19 cellular contexts compared by ENCODE assay signal in the genomic region with DNA sequence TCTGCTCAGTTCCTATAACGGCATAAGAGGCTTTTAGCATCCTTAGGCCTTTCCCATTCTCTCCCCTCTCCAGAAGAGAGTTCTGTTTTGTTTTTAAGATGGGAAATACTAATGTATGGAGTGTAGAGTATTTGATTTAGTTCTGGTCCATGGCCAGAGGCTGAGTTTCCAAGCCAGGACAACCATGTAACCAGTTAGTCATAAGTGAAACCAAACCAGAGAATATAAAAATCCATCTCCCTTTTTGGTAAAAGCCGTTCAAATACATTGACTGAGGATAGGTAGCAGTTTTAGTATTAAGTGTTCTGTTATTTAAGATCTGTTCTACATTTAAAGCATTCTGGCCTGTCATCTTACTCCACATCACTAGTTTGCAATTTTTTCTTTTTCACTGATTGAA. TPM values are rescaled to one million over a fixed set of nuclear protein-coding genes. Genes with fewer than 3 reads are reported as not detected.
DNase-seq lines count a peak whose midpoint lies in the region; ATAC-seq, FAIRE-seq and TF ChIP-seq lines count a peak whose summit lies in the region.
"Had no signal": no experiment of that assay in that cellular context is flagged by ENCODE, and none has a peak within 500 bp of the region (broad histone marks: within the 10 kb centered on the region; RNA-seq: fewer than 3 reads in every experiment).

No MANE protein-coding gene starts in this region.

- intact Hi-C loops in HepG2 (cut with micrococcal nuclease; ENCODE audit: unreplicated experiment): loop anchor here (5.0 to 10.0 kb wide), 2 partner anchors 133 to 195 kb away; a partner anchor contains a TSS
- intact Hi-C loops in right lobe of liver (cut with DNase I): no loop called here
- intact Hi-C loops in cardiac septum (cut with DNase I): loop anchor here (5.0 to 10.0 kb wide), 3 partner anchors 138 to 725 kb away; a partner anchor contains a TSS

- no peaks in the 10 kb centered on the region for H3K9me3 ChIP-seq in HepG2 (ENCODE audit: low read length)
- H3K9me3 ChIP-seq in right lobe of liver: no peaks in the 10 kb centered on the region
- H3K9me3 ChIP-seq in adipocyte (ENCODE audit: control insufficient read depth, low read length): no peaks in the 10 kb centered on the region
- H3K9me3 ChIP-seq in keratinocyte (ENCODE audit: control insufficient read depth, low read depth, low read length): no peaks in the 10 kb centered on the region
- H3K9me3 ChIP-seq: Peyer's patch, thoracic aorta had no signal

- TF ChIP-seq POLR2A in HepG2 (IDR thresholded peaks at IDR 0.05; ENCODE audit: insufficient read depth in 1 of 2, low read depth in 2 of 2, low read length in 2 of 2) (no peak), right lobe of liver (IDR thresholded peaks at IDR 0.05) (no peak)

- H3K4me3 ChIP-seq in HepG2 (replicated peaks in 1 of 3; ENCODE audit: insufficient read depth in 1 of 3, low read depth in 2 of 3, low read length in 3 of 3) (no peak overlapping the region), right lobe of liver (no peak overlapping the region), adipocyte (ENCODE audit: low read length) (peak overlapping the region; percentile 93), keratinocyte (ENCODE audit: control insufficient read depth in 2 of 3, extremely low read depth in 1 of 3, insufficient read depth in 2 of 3, low read depth in 1 of 3, low read length in 3 of 3) (no peak overlapping the region)
- H3K4me3 ChIP-seq: thoracic aorta had no signal

- TF ChIP-seq EP300 in HepG2 (IDR thresholded peaks at IDR 0.05; ENCODE audit: low read depth in 2 of 2, low read length in 2 of 2) (no peak), HepG2 (CRISPR knock-in tag; IDR thresholded peaks at IDR 0.05; ENCODE audit: borderline replicate concordance) (no peak)

- H3K27me3 ChIP-seq in HepG2 (ENCODE audit: control insufficient read depth in 1 of 2, insufficient read depth in 2 of 2, low read length in 2 of 2) (no peaks in the 10 kb centered on the region; a peak in 1 of 5 replicates), right lobe of liver (no peaks in the 10 kb centered on the region), adipocyte (replicated peaks; ENCODE audit: control insufficient read depth, insufficient read depth, low read length) (no peaks in the 10 kb centered on the region), keratinocyte (ENCODE audit: control insufficient read depth, extremely low read depth, insufficient read depth, low read length) (no peaks in the 10 kb centered on the region)
- H3K27me3 ChIP-seq: Peyer's patch had no signal

- TF ChIP-seq CTCF in HepG2 (CRISPR knock-in tag; IDR thresholded peaks at IDR 0.05) (no peak), right lobe of liver (IDR thresholded peaks at IDR 0.05) (no peak), keratinocyte (optimal IDR thresholded peaks at IDR 0.05 in 1 of 3, IDR thresholded peaks at IDR 0.05 in 1 of 3, conservative IDR thresholded peaks at IDR 0.05 in 1 of 3; ENCODE audit: extremely low read depth in 1 of 3, insufficient read depth in 2 of 3, low read length in 3 of 3) (no peak)

- H2AFZ ChIP-seq in HepG2 (ENCODE audit: low read length): no peak overlapping the region
- H2AFZ ChIP-seq in keratinocyte (ENCODE audit: control insufficient read depth, low read length): no peak overlapping the region

- peak overlapping the region; percentile 85 for H3K4me2 ChIP-seq in HepG2 (ENCODE audit: low read depth, low read length)
- peak overlapping the region; percentile 94 for H3K4me2 ChIP-seq in keratinocyte (ENCODE audit: control insufficient read depth, extremely low read depth, insufficient read depth, low read depth, low read length)

- H4K20me1 ChIP-seq in HepG2 (ENCODE audit: insufficient read depth, low read length) (peaks cover 19% of the 10 kb centered on the region; the same call in 1 of the 2 replicates), keratinocyte (ENCODE audit: control insufficient read depth, extremely low read depth, insufficient read depth, low read length) (no peaks in the 10 kb centered on the region)

- H3K9me1 ChIP-seq in keratinocyte (ENCODE audit: control insufficient read depth, extremely low read depth, insufficient read depth, low read length): no peaks in the 10 kb centered on the region

- WGBS in HepG2 (ENCODE audit: low lambda C conversion rate): 89% methylated on average over 2 of the region's 2 CpGs
- WGBS in right lobe of liver (ENCODE audit: insufficient coverage, low coverage, low lambda C conversion rate, missing lambda C conversion rate): 67% methylated on average over 2 of the region's 2 CpGs

- POLR2A ChIA-PET in HepG2 (lab: Yijun Ruan, JAX): no interaction called here

- FAIRE-seq in HepG2 (lab: Jason Lieb, UNC) (no peak), keratinocyte (lab: Jason Lieb, UNC) (no peak)
- FAIRE-seq: D721Med had no signal

- no TSS peak for BruUV-seq in HepG2 (replicated peaks; lab: Mats Ljungman, UMichigan)

- H3K27ac ChIP-seq in HepG2 (ENCODE audit: extremely low read length, insufficient read depth, low read length) (peak overlapping the region; percentile 8), right lobe of liver (no peak overlapping the region), keratinocyte (ENCODE audit: control insufficient read depth, insufficient read depth, low read length) (peak overlapping the region; percentile 53)
- H3K27ac ChIP-seq: Peyer's patch, thoracic aorta had no signal

- dilution Hi-C loops in keratinocyte (cut with MboI; ENCODE audit: extremely low pct_ligation_motif_present, low sequenced_read_pairs): no loop called here

- CTCF ChIA-PET in HepG2 (lab: Yijun Ruan, JAX; ENCODE audit: low intra/inter-chr PET ratio, low total read pairs): no interaction called here

- no peak overlapping the region for H3K9ac ChIP-seq in HepG2 (ENCODE audit: insufficient read depth, low read depth, low read length)
- no peak overlapping the region for H3K9ac ChIP-seq in adipocyte (ENCODE audit: low read length)
- H3K9ac ChIP-seq in keratinocyte (ENCODE audit: control insufficient read depth, extremely low read depth, insufficient read depth, low read length): no peak overlapping the region

- H3K79me2 ChIP-seq in HepG2 (ENCODE audit: insufficient read depth, low read length) (peaks cover 52% of the 10 kb centered on the region), keratinocyte (ENCODE audit: control insufficient read depth, insufficient read depth, low read length) (peaks cover 63% of the 10 kb centered on the region)

- H3K4me1 ChIP-seq in HepG2 (ENCODE audit: insufficient read depth, low read length) (peaks cover 37% of the 10 kb centered on the region), right lobe of liver (peaks cover 0 to 41% (median 8%) of the 10 kb centered on the region in 4 donors), adipocyte (ENCODE audit: control insufficient read depth, insufficient read depth, low read length) (peaks cover 34% of the 10 kb centered on the region), keratinocyte (ENCODE audit: control insufficient read depth, extremely low read depth, insufficient read depth, low read length) (peaks cover 25% of the 10 kb centered on the region)

- in situ Hi-C loops in HepG2 (cut with HindIII; ENCODE audit: extremely low pct_ligation_motif_present, low pct_unique_long_range_greater_than_20kb): no loop called here

- H3K36me3 ChIP-seq in HepG2 (replicated peaks in 1 of 2; ENCODE audit: control insufficient read depth in 1 of 2, insufficient read depth in 2 of 2, low read length in 2 of 2) (peaks cover 13 to 41% of the 10 kb centered on the region in 2 experiments), right lobe of liver (peaks cover 0 to 28% (median 13%) of the 10 kb centered on the region in 4 donors), adipocyte (ENCODE audit: control insufficient read depth, insufficient read depth, low read length, severe bottlenecking) (peaks cover 39% of the 10 kb centered on the region), keratinocyte (ENCODE audit: control insufficient read depth in 2 of 2, extremely low read depth in 1 of 2, insufficient read depth in 2 of 2, low read length in 2 of 2) (peaks cover 12 to 15% of the 10 kb centered on the region in 2 experiments)

- ATAC-seq in HepG2 (no peak), right lobe of liver (no peak), GM19467 (IDR thresholded peaks at IDR 0.05; ENCODE audit: unreplicated experiment) (no peak), HG02973 (IDR thresholded peaks at IDR 0.05; ENCODE audit: unreplicated experiment) (no peak)
- ATAC-seq: activated CD4-positive, CD25-positive, alpha-beta regulatory T cell treated with anti-CD3 and anti-CD28 coated beads, Interleukin-2, amount 50 U/mL, for 24 hours; left lobe of liver had no signal

- no peak for TF ChIP-seq RAD21 in HepG2 (CRISPR knock-in tag; IDR thresholded peaks at IDR 0.05)

- DNase-seq in HepG2 (ENCODE audit: low spot score) (no peak), right lobe of liver (no peak), adipocyte (ENCODE audit: low read depth) (no peak), keratinocyte (ENCODE audit: low read depth, low spot score) (no peak), superior temporal gyrus (ENCODE audit: extremely low spot score) (no peak), cardiac septum (ENCODE audit: low spot score) (no peak)
- DNase-seq: erythroblast, NCI-H187 treated with DMSO at 0.1 percent for 48 hours, NCI-H526, Peyer's patch, T-helper 1 cell had no signal

RNA-seq across cellular contexts. Expression of a gene that starts 3.1 kb away (rescaled TPM):
- 191 and 287 TPM in 2 replicates for total RNA-seq in HepG2 (2016; rRNA removed; fragmentation: Illumina TruSeq; extraction: Trizol)
- 27.0 and 34.5 TPM in 2 replicates for total RNA-seq in HepG2 (2016; cell fraction: cytosol; rRNA removed; fragmentation: Illumina TruSeq; extraction: Trizol; ENCODE audit: low read depth)
- total RNA-seq in HepG2 (2016; cell fraction: insoluble cytoplasmic fraction; rRNA removed; fragmentation: Illumina TruSeq; extraction: Trizol): 192 and 276 TPM in 2 replicates
- total RNA-seq in HepG2 (2016; cell fraction: membrane; rRNA removed; fragmentation: Illumina TruSeq; extraction: Trizol): 40.7 and 50.7 TPM in 2 replicates
- 131 and 150 TPM in 2 replicates for total RNA-seq in HepG2 (2016; cell fraction: nucleus; rRNA removed; fragmentation: Illumina TruSeq; extraction: Trizol)
- 109 and 136 TPM in 2 replicates for polyA plus RNA-seq in HepG2 (2011; rRNA removed)
- 70.3 and 97.3 TPM in 2 replicates for polyA plus RNA-seq in HepG2 (2011; cell fraction: cytosol; rRNA removed)
- polyA plus RNA-seq in HepG2 (2011; cell fraction: nucleus; rRNA removed): 59.1 and 61.7 TPM in 2 replicates
- polyA plus RNA-seq in HepG2 (2012): 63.5 and 69.5 TPM in 2 replicates
- polyA plus RNA-seq in HepG2 (2016; cell fraction: cytosol; fragmentation: Illumina TruSeq; extraction: Trizol; ENCODE audit: low read depth): 10.9 and 15.6 TPM in 2 replicates
- 202 TPM in 2 replicates for polyA plus RNA-seq in HepG2 (2016; cell fraction: insoluble cytoplasmic fraction; fragmentation: Illumina TruSeq; extraction: Trizol; ENCODE audit: low read depth)
- polyA plus RNA-seq in HepG2 (2016; cell fraction: membrane; fragmentation: Illumina TruSeq; extraction: Trizol; ENCODE audit: low read depth): 21.2 and 25.3 TPM in 2 replicates
- 130 and 134 TPM in 2 replicates for polyA plus RNA-seq in HepG2 (2016; cell fraction: nucleus; fragmentation: Illumina TruSeq; extraction: Trizol; ENCODE audit: insufficient read depth, low read depth)
- polyA minus RNA-seq in HepG2 (2011; rRNA and poly(A)+ RNA removed; ENCODE audit: low replicate concordance): 421 and 438 TPM in 2 replicates
- 58.8 and 72.8 TPM in 2 replicates for polyA minus RNA-seq in HepG2 (2011; cell fraction: cytosol; rRNA and poly(A)+ RNA removed)
- polyA minus RNA-seq in HepG2 (2011; cell fraction: nucleus; rRNA and poly(A)+ RNA removed): 145 and 196 TPM in 2 replicates
- 10 to 100 TPM; 46.4 to 62.3 (median 55.5) TPM for total RNA-seq in right lobe of liver
- 198 to 267 TPM (median 262 TPM) in 3 replicates for polyA plus RNA-seq in keratinocyte
- 44.0 TPM for polyA plus RNA-seq in keratinocyte (2011; ENCODE audit: low read depth)
- polyA plus RNA-seq in keratinocyte (2011; cell fraction: cytosol; rRNA removed): 124 and 210 TPM in 2 replicates
- polyA plus RNA-seq in keratinocyte (2011; cell fraction: nucleus; rRNA removed): 219 and 247 TPM in 2 replicates
- polyA plus RNA-seq in keratinocyte (2012; ENCODE audit: low replicate concordance): 65.3 and 132 TPM in 2 replicates
- 253 to 451 TPM (median 423 TPM) in 3 replicates for polyA minus RNA-seq in keratinocyte
- polyA minus RNA-seq in keratinocyte (2011; cell fraction: cytosol; rRNA and poly(A)+ RNA removed): 93.6 TPM
- polyA minus RNA-seq in keratinocyte (2011; cell fraction: nucleus; rRNA and poly(A)+ RNA removed): 147 and 233 TPM in 2 replicates
- 87.0 TPM for total RNA-seq in cardiac septum

RNA-seq across cellular contexts. Expression of a gene that starts 22.4 kb away (rescaled TPM):
- total RNA-seq in HepG2 (2016; rRNA removed; fragmentation: Illumina TruSeq; extraction: Trizol) (147 and 152 TPM in 2 replicates), right lobe of liver (100 to 1,000 TPM in 2 of 6 experiments, 10 to 100 TPM in 4; 76.0 to 167 (median 85.9) TPM), cardiac septum (0.08 TPM)
- total RNA-seq in HepG2 (2016; cell fraction: cytosol; rRNA removed; fragmentation: Illumina TruSeq; extraction: Trizol; ENCODE audit: low read depth): 25.4 and 28.7 TPM in 2 replicates
- total RNA-seq in HepG2 (2016; cell fraction: insoluble cytoplasmic fraction; rRNA removed; fragmentation: Illumina TruSeq; extraction: Trizol): 131 and 146 TPM in 2 replicates
- total RNA-seq in HepG2 (2016; cell fraction: membrane; rRNA removed; fragmentation: Illumina TruSeq; extraction: Trizol): 109 and 116 TPM in 2 replicates
- 72.4 and 86.5 TPM in 2 replicates for total RNA-seq in HepG2 (2016; cell fraction: nucleus; rRNA removed; fragmentation: Illumina TruSeq; extraction: Trizol)
- polyA plus RNA-seq in HepG2 (2011; rRNA removed) (203 and 242 TPM in 2 replicates), keratinocyte (0.05 to 0.09 TPM in 2 of 3 replicates, not detected in the other)
- polyA plus RNA-seq in HepG2 (2011; cell fraction: cytosol; rRNA removed): 134 and 156 TPM in 2 replicates
- 216 and 271 TPM in 2 replicates for polyA plus RNA-seq in HepG2 (2011; cell fraction: nucleus; rRNA removed)
- polyA plus RNA-seq in HepG2 (2012): 95.0 and 118 TPM in 2 replicates
- 32.1 and 34.1 TPM in 2 replicates for polyA plus RNA-seq in HepG2 (2016; cell fraction: cytosol; fragmentation: Illumina TruSeq; extraction: Trizol; ENCODE audit: low read depth)
- 143 and 164 TPM in 2 replicates for polyA plus RNA-seq in HepG2 (2016; cell fraction: insoluble cytoplasmic fraction; fragmentation: Illumina TruSeq; extraction: Trizol; ENCODE audit: low read depth)
- polyA plus RNA-seq in HepG2 (2016; cell fraction: membrane; fragmentation: Illumina TruSeq; extraction: Trizol; ENCODE audit: low read depth): 89.2 and 92.3 TPM in 2 replicates
- 155 and 158 TPM in 2 replicates for polyA plus RNA-seq in HepG2 (2016; cell fraction: nucleus; fragmentation: Illumina TruSeq; extraction: Trizol; ENCODE audit: insufficient read depth, low read depth)
- 0.05 and 126 TPM in 2 replicates for polyA minus RNA-seq in HepG2 (2011; rRNA and poly(A)+ RNA removed; ENCODE audit: low replicate concordance)
- 48.1 and 75.6 TPM in 2 replicates for polyA minus RNA-seq in HepG2 (2011; cell fraction: cytosol; rRNA and poly(A)+ RNA removed)
- polyA minus RNA-seq in HepG2 (2011; cell fraction: nucleus; rRNA and poly(A)+ RNA removed): 48.4 and 62.5 TPM in 2 replicates
- not detected for polyA plus RNA-seq in keratinocyte (2011; ENCODE audit: low read depth)
- polyA plus RNA-seq in keratinocyte (2011; cell fraction: cytosol; rRNA removed): 0.05 TPM in 1 of 2 replicates, not detected in the other
- polyA plus RNA-seq in keratinocyte (2011; cell fraction: nucleus; rRNA removed): 0.05 and 0.25 TPM in 2 replicates
- polyA plus RNA-seq in keratinocyte (2012; ENCODE audit: low replicate concordance): not detected in 2 replicates
- polyA minus RNA-seq in keratinocyte: not detected in 3 replicates
- not detected for polyA minus RNA-seq in keratinocyte (2011; cell fraction: cytosol; rRNA and poly(A)+ RNA removed)
- polyA minus RNA-seq in keratinocyte (2011; cell fraction: nucleus; rRNA and poly(A)+ RNA removed): not detected in 2 replicates
- total RNA-seq: myocyte, pulmonary artery endothelial cell had no signal

Comparison
In these comparisons a context has a peak if more than half of its experiments do, and no peak if none do; other contexts are left out.
1. H3K27ac ChIP-seq: peak in HepG2 (single experiment) and keratinocyte (single experiment); none in right lobe of liver (0 of 3).
2. intact Hi-C loops: an anchor here in HepG2 (5.0 to 10.0 kb wide) and cardiac septum (5.0 to 10.0 kb wide); none called in right lobe of liver.
3. RNA of a gene that starts 22.4 kb away (total RNA-seq): 25.4 to 152 TPM in HepG2 and 76.0 to 167 TPM in right lobe of liver; 0.08 TPM in cardiac septum (single experiment); every median in the first group is over 10 times any median in the second.